10 cellular contexts compared by ENCODE assay signal in the genomic region with DNA sequence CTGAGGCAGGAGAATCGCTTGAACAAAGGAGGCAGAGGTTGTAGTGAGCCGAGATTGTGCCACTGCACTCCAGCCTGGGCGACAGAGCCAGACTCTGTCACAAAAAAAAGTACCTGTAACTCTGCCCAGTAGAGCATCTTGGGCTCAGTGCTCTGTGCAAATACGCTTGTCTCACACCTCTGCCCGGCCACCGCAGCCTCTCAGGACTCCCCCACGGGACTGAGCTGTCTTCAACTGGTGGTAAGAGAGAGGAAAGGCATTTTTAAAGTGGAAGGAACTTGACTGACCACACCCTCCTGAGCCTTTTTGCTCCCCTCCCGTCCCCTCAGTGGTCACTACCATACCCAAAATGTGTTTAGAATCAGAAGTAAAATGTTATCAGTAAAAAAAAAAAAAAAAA.
DNase-seq lines count a peak whose midpoint lies in the region; ATAC-seq and TF ChIP-seq lines count a peak whose summit lies in the region.
"Had no signal": no experiment of that assay in that cellular context is flagged by ENCODE, and none has a peak within 500 bp of the region (broad histone marks: within the 10 kb centered on the region; RNA-seq: fewer than 3 reads in every experiment).

No MANE protein-coding gene starts in this region.

- H3K4me3 Mint-ChIP-seq in neural crest cell, result no peak overlapping the region

- peaks cover 2% of the 10 kb centered on the region for H3K9me3 Mint-ChIP-seq in neural crest cell

- no peaks in the 10 kb centered on the region for H3K36me3 Mint-ChIP-seq in neural crest cell (ENCODE audit: low read depth)

- DNase-seq in neural crest cell (ENCODE audit: low read depth, low spot score) (no peak), cerebellar cortex (ENCODE audit: low spot score) (no peak), DMS153 treated with DMSO at 0.1 percent for 48 hours (lab: John Stamatoyannopoulos, UW; ENCODE audit: unreplicated experiment) (no peak), A172 (ENCODE audit: low spot score) (no peak)
- no peak for DNase-seq in activated CD8-positive, alpha-beta memory T cell treated with anti-CD3 and anti-CD28 coated beads, Interleukin-2, amount 50 U/mL, for 4 hours
- DNase-seq: activated gamma-delta T cell, SHP77 had no signal

- peak; percentile 98 for ATAC-seq in GM19025 (IDR thresholded peaks at IDR 0.05; ENCODE audit: low read depth, unreplicated experiment)
- ATAC-seq in HG02588 (IDR thresholded peaks at IDR 0.05; ENCODE audit: unreplicated experiment), result peak; percentile 96
- peak; percentile 87 for ATAC-seq in HG03521 (IDR thresholded peaks at IDR 0.05; ENCODE audit: unreplicated experiment)

- TF ChIP-seq CTCF in neural crest cell (conservative IDR thresholded peaks at IDR 0.05), result no peak

- H3K27me3 Mint-ChIP-seq in neural crest cell (ENCODE audit: low read depth), result no peaks in the 10 kb centered on the region

- peak overlapping the region; percentile 27 for H3K27ac Mint-ChIP-seq in neural crest cell (ENCODE audit: unreplicated experiment)

- H3K4me1 Mint-ChIP-seq in neural crest cell, result no peaks in the 10 kb centered on the region
